ENCODE assay signal across 25 cellular contexts in the genomic region with DNA sequence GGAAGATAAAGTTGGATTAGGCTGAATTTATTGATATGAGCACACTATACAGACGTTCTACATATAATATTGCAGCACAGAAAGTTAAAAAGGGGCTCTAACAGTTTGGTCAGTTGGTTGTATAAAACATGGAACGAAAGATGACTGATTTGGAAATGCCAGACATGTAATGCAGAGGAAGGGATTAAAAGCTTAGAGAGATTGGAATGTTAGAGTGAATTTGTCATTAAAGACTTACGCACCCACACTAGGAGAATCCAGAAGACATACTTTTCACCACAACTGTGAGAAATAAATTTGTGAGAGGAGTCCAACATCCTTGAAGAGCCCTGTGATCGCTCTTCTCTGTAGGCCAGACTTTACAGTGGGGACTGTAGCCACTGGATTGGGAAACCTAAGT.
"Had no signal": no experiment of that assay in that cellular context is flagged by ENCODE, and none has a peak within 500 bp of the region (broad histone marks: within the 10 kb centered on the region; RNA-seq: fewer than 3 reads in every experiment).

No MANE protein-coding gene starts in this region.

- FAIRE-seq: endometrium, islet of Langerhans, keratinocyte had no signal

- H3K36me3 ChIP-seq: colonic mucosa, esophagus squamous epithelium, gastrocnemius medialis, heart right ventricle, left lung, lower lobe of right lung had no signal

- H3K9me3 ChIP-seq: colonic mucosa, esophagus squamous epithelium, gastrocnemius medialis, heart right ventricle, left lung, lower lobe of right lung, mucosa of descending colon had no signal

- H3K4me3 ChIP-seq: colonic mucosa, esophagus squamous epithelium, gastrocnemius medialis, heart right ventricle, left lung, lower lobe of right lung, mucosa of descending colon had no signal

- H3K27ac ChIP-seq: colonic mucosa, epithelial cell of prostate, esophagus squamous epithelium, gastrocnemius medialis, heart right ventricle, left lung, lower lobe of right lung had no signal

- H3K4me1 ChIP-seq: colonic mucosa, esophagus squamous epithelium, gastrocnemius medialis, heart right ventricle, left lung, lower lobe of right lung had no signal

- H3K27me3 ChIP-seq: colonic mucosa, esophagus squamous epithelium, gastrocnemius medialis, heart right ventricle, left lung had no signal

- ATAC-seq: effector memory CD8-positive, alpha-beta T cell; esophagus mucosa; gastrocnemius medialis; heart right ventricle; left cardiac atrium; left lung; left ventricle myocardium superior; lower lobe of right lung; mucosa of descending colon had no signal

- DNase-seq: colonic mucosa; cortex of kidney; effector CD8-positive, alpha-beta T cell; effector memory CD8-positive, alpha-beta T cell; endodermal cell; erythroblast; esophagus squamous epithelium; foreskin fibroblast; foreskin melanocyte; gastrocnemius medialis; glutamatergic neuron; head of caudate nucleus; heart right ventricle; hippocampal formation; left cardiac atrium; left lung; left ventricle myocardium superior; lower lobe of right lung; mesenchymal stem cell; mucosa of descending colon had no signal
